ENCODE assay signal across 8 cellular contexts in genomic region chr2:98569197-98569793, GRCh38. TPM values are rescaled to one million over a fixed set of nuclear protein-coding genes. Genes with fewer than 3 reads are reported as not detected.
DNase-seq lines count a peak whose midpoint lies in the region; ATAC-seq and TF ChIP-seq lines count a peak whose summit lies in the region.

No MANE protein-coding gene starts in this region.

- TF ChIP-seq CTCF in RWPE2 (IDR thresholded peaks at IDR 0.05; ENCODE audit: poor library complexity, severe bottlenecking) (peak; percentile 56), left ventricle myocardium inferior (IDR thresholded peaks at IDR 0.05; ENCODE audit: borderline replicate concordance) (peak; percentile 82)

- H3K27me3 ChIP-seq in RWPE2 (ENCODE audit: insufficient read depth, poor library complexity, severe bottlenecking) (no peaks in the 10 kb centered on the region), left ventricle myocardium inferior (ENCODE audit: low read depth) (no peaks in the 10 kb centered on the region)

- intact Hi-C loops in left ventricle myocardium inferior (cut with micrococcal nuclease) = no loop called here

- peaks cover 16% of the 10 kb centered on the region; the same call in 1 of the 2 replicates for H3K36me3 ChIP-seq in RWPE2 (ENCODE audit: low read depth)
- H3K36me3 ChIP-seq in left ventricle myocardium inferior = peaks cover 83% of the 10 kb centered on the region

- no peak overlapping the region for H3K4me3 ChIP-seq in RWPE2 (ENCODE audit: severe bottlenecking)
- no peak overlapping the region for H3K4me3 ChIP-seq in left ventricle myocardium inferior

- H3K27ac ChIP-seq in RWPE2 (ENCODE audit: poor library complexity, severe bottlenecking) (no peak overlapping the region), left ventricle myocardium inferior (replicated peaks) (no peak overlapping the region)

- DNase-seq in AG08395 (ENCODE audit: low spot score) (peak; percentile 46), RWPE2 (ENCODE audit: low spot score) (no peak), left ventricle myocardium inferior (peak; percentile 36), DMS153 treated with DMSO at 0.1 percent for 48 hours (lab: John Stamatoyannopoulos, UW; ENCODE audit: unreplicated experiment) (no peak), amniotic stem cell (lab: John Stamatoyannopoulos, UW) (no peak)
- DNase-seq in activated gamma-delta T cell treated with anti-CD3 and anti-CD28 coated beads, Interleukin-2, amount 50 U/mL, for 16 hours (ENCODE audit: low read depth) = peak; percentile 66
- DNase-seq in stimulated activated CD4-positive, alpha-beta T cell treated with anti-CD3 and anti-CD28 coated beads, Interleukin-15, amount 100 ng/mL, for 24 hours = peak; percentile 78

- H3K4me1 ChIP-seq in RWPE2 (ENCODE audit: insufficient read depth, poor library complexity, severe bottlenecking) (no peaks in the 10 kb centered on the region), left ventricle myocardium inferior (peaks cover 19% of the 10 kb centered on the region)

- no peaks in the 10 kb centered on the region for H3K9me3 ChIP-seq in RWPE2 (ENCODE audit: severe bottlenecking)
- H3K9me3 ChIP-seq in left ventricle myocardium inferior (replicated peaks) = no peaks in the 10 kb centered on the region

- ATAC-seq in GM19043 (IDR thresholded peaks at IDR 0.05; ENCODE audit: low read depth, unreplicated experiment) = peak; percentile 74
- ATAC-seq in RWPE2 (ENCODE audit: low read depth) = no peak

RNA-seq across cellular contexts. Expression of gene COA5, which starts 39.0 kb away (rescaled TPM):
- 33.3 TPM for total RNA-seq in left ventricle myocardium inferior

RNA-seq across cellular contexts. Expression of gene UNC50, which starts 39.1 kb away (rescaled TPM):
- total RNA-seq in left ventricle myocardium inferior = 32.0 TPM

Comparison
In these comparisons a context has a peak if more than half of its experiments do, and no peak if none do; other contexts are left out.
1. DNase-seq: peak in AG08395 (single experiment), activated gamma-delta T cell treated with anti-CD3 and anti-CD28 coated beads, Interleukin-2, amount 50 U/mL, for 16 hours (single experiment), left ventricle myocardium inferior (single experiment) and stimulated activated CD4-positive, alpha-beta T cell treated with anti-CD3 and anti-CD28 coated beads, Interleukin-15, amount 100 ng/mL, for 24 hours (single experiment); none in RWPE2 (single experiment), DMS153 treated with DMSO at 0.1 percent for 48 hours (single experiment) and amniotic stem cell (single experiment).